ENCODE assay signal across 9 cellular contexts in genomic region chr12:42483534-42483857, GRCh38.
A peak's percentile ranks its signal among the peaks of the same experiment; 100 is the strongest.
DNase-seq lines count a peak whose midpoint lies in the region; ATAC-seq and TF ChIP-seq lines count a peak whose summit lies in the region.
"Had no signal": no experiment of that assay in that cellular context is flagged by ENCODE, and none has a peak within 500 bp of the region (broad histone marks: within the 10 kb centered on the region; RNA-seq: fewer than 3 reads in every experiment).

No MANE protein-coding gene starts in this region.

- peak overlapping the region; percentile 65 for H4K91ac ChIP-seq in mesenchymal stem cell (ENCODE audit: low read length)

- H3K36me3 Mint-ChIP-seq in T-cell, result no peaks in the 10 kb centered on the region

- H3K36me3 ChIP-seq in mesenchymal stem cell (ENCODE audit: control insufficient read depth in 1 of 2, insufficient read depth in 2 of 2, low read depth in 1 of 2, low read length in 2 of 2) (no peaks in the 10 kb centered on the region), tibial artery (no peaks in the 10 kb centered on the region)

- peak overlapping the region; percentile 2 for H4K8ac ChIP-seq in mesenchymal stem cell (ENCODE audit: low read length)

- peak overlapping the region; percentile 79 for H2AFZ ChIP-seq in mesenchymal stem cell (ENCODE audit: low read depth, low read length)

- H2AK5ac ChIP-seq in mesenchymal stem cell (ENCODE audit: low read length, severe bottlenecking), result no peak overlapping the region

- POLR2A ChIA-PET in T-cell (lab: Charles Lee), result interaction anchor here in 1 of 2 donors (0.7 kb wide), 1 partner anchor 15 kb away, joined by 7 read pairs; no protein-coding TSS in a partner anchor

- intact Hi-C loops in tibial artery (cut with DNase I; ENCODE audit: low total_unique reads), result loop anchor here (5.0 kb wide), 1 partner anchor 84 kb away; no protein-coding TSS in a partner anchor

- H3K27me3 ChIP-seq in mesenchymal stem cell (ENCODE audit: control insufficient read depth in 1 of 2, insufficient read depth in 1 of 2, low read length in 2 of 2) (no peaks in the 10 kb centered on the region), tibial artery (no peaks in the 10 kb centered on the region)

- H3K4me1 ChIP-seq in mesenchymal stem cell (ENCODE audit: control insufficient read depth, insufficient read depth, low read depth, low read length) (peaks cover 2% of the 10 kb centered on the region), tibial artery (peaks cover 0 to 24% (median 8%) of the 10 kb centered on the region in 4 donors)

- TF ChIP-seq CTCF in tibial artery (IDR thresholded peaks at IDR 0.05), result no peak

- no peak overlapping the region for H3K27ac Mint-ChIP-seq in T-cell

- H3K9ac ChIP-seq in mesenchymal stem cell (ENCODE audit: low read length), result peak overlapping the region; percentile 93

- peak overlapping the region in 1 of 2 experiments; percentile 68 for H3K14ac ChIP-seq in mesenchymal stem cell (ENCODE audit: low read length in 2 of 2)

- no peak overlapping the region for H2BK120ac ChIP-seq in mesenchymal stem cell (ENCODE audit: low read depth, low read length)

- no peaks in the 10 kb centered on the region for H3K9me3 Mint-ChIP-seq in T-cell

- ATAC-seq in HG02870 (IDR thresholded peaks at IDR 0.05; ENCODE audit: unreplicated experiment) (peak; percentile 22), T-cell (replicated peaks in 1 of 4) (peak; percentile 33 to 61 (median 44))

- H3K23ac ChIP-seq in mesenchymal stem cell (ENCODE audit: low read length in 2 of 2), result no peak overlapping the region

- peak overlapping the region; percentile 71 for H3K4me2 ChIP-seq in mesenchymal stem cell (ENCODE audit: low read length, poor library complexity, severe bottlenecking)

- H3K4me3 ChIP-seq in mesenchymal stem cell (ENCODE audit: insufficient read depth in 1 of 2, low read depth in 1 of 2, low read length in 2 of 2) (peak overlapping the region; percentile 70 to 90), tibial artery (peak overlapping the region; percentile 65 to 82)

- H3K27ac ChIP-seq in mesenchymal stem cell (ENCODE audit: low read length, poor library complexity, severe bottlenecking), result peak overlapping the region; percentile 87
- H3K27ac ChIP-seq in tibial artery, result peak overlapping the region; percentile 53 to 74
- H3K27ac ChIP-seq: C4-2B had no signal

- H3K4me1 Mint-ChIP-seq in T-cell, result peaks cover 11 to 19% (median 15%) of the 10 kb centered on the region in 3 donors

- H2BK5ac ChIP-seq in mesenchymal stem cell (ENCODE audit: low read depth, low read length, poor library complexity, severe bottlenecking), result peak overlapping the region; percentile 33

- peak overlapping the region; percentile 83 to 89 (median 83) for H3K4me3 Mint-ChIP-seq in T-cell

- peaks cover 56 to 74% of the 10 kb centered on the region in 2 donors for H3K27me3 Mint-ChIP-seq in T-cell

- H3K4ac ChIP-seq in mesenchymal stem cell (ENCODE audit: low read depth in 1 of 2, low read length in 2 of 2), result no peak overlapping the region

- H2BK12ac ChIP-seq in mesenchymal stem cell (ENCODE audit: low read length in 2 of 2), result no peak overlapping the region

- CTCF ChIA-PET in T-cell (lab: Charles Lee), result interaction anchor here (0.6 kb wide), 2 partner anchors 277 to 537 kb away, joined by 3 to 7 read pairs; no protein-coding TSS in a partner anchor

- H3K79me1 ChIP-seq in mesenchymal stem cell (replicated peaks; ENCODE audit: low read length, poor library complexity, severe bottlenecking), result peaks cover 10% of the 10 kb centered on the region

- H2BK15ac ChIP-seq in mesenchymal stem cell (ENCODE audit: low read depth, poor library complexity, severe bottlenecking), result peak overlapping the region; percentile 80

- peak; percentile 42 to 44 for DNase-seq in NCI-H524 (lab: John Stamatoyannopoulos, UW)
- DNase-seq in NCI-H524 treated with DMSO at 0.1 percent for 48 hours (lab: John Stamatoyannopoulos, UW), result no peak
- DNase-seq in T-cell, result peak in 12 of 34 experiments; percentile 1 to 20 (median 6)
- DNase-seq in ecto neural progenitor cell (ENCODE audit: low spot score), result peak; percentile 83
- DNase-seq in mesenchymal stem cell, result no peak
- no peak for DNase-seq in tibial artery
- no peak for DNase-seq in T-helper 9 cell

- peak overlapping the region; percentile 87 to 91 for H3K18ac ChIP-seq in mesenchymal stem cell (ENCODE audit: low read depth in 1 of 2, low read length in 2 of 2)

- H3K9me3 ChIP-seq in mesenchymal stem cell (ENCODE audit: control insufficient read depth, low read length) (no peaks in the 10 kb centered on the region), tibial artery (no peaks in the 10 kb centered on the region)

- WGBS in mesenchymal stem cell, result under 1% methylated on average over 34 of the region's 36 CpGs

Comparison
In these comparisons a context has a peak if more than half of its experiments do, and no peak if none do; other contexts are left out.
1. DNase-seq: peak in NCI-H524 (2 of 2) and ecto neural progenitor cell (single experiment); none in NCI-H524 treated with DMSO at 0.1 percent for 48 hours (single experiment), mesenchymal stem cell (single experiment), tibial artery (0 of 2) and T-helper 9 cell (single experiment).